Comparison of ENCODE assay signal across 22 cellular contexts in the genomic region with DNA sequence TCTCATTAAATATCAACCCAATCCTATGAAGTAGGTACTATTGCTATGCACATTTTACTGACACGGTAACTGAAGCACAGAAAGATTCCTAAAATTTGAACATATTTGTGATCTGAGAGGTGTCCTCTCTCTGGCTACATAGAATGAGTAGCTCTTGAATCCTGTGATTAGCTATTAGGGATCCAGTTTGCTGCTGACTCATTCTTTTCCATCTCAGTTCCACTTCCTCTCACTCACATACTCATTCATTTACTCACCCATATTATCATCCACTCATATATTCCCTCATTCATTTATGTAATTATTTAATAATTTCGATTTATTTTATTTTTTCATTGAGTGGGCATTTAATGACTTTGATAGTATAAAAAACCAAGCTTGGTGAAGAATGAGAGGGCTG. TPM values are rescaled to one million over a fixed set of nuclear protein-coding genes. Genes with fewer than 3 reads are reported as not detected.
A peak's percentile ranks its signal among the peaks of the same experiment; 100 is the strongest.
DNase-seq lines count a peak whose midpoint lies in the region; ATAC-seq, FAIRE-seq and TF ChIP-seq lines count a peak whose summit lies in the region.
"Had no signal": no experiment of that assay in that cellular context is flagged by ENCODE, and none has a peak within 500 bp of the region (broad histone marks: within the 10 kb centered on the region; RNA-seq: fewer than 3 reads in every experiment).

No MANE protein-coding gene starts in this region.

- H3K9me2 ChIP-seq in PC-3 (replicated peaks; ENCODE audit: low read length), result no peaks in the 10 kb centered on the region

- no peak for FAIRE-seq in endothelial cell of umbilical vein (lab: Jason Lieb, UNC)
- FAIRE-seq: GM18507, K562 had no signal

- H3K9me1 ChIP-seq in endothelial cell of umbilical vein (replicated peaks; ENCODE audit: control insufficient read depth, extremely low read depth, insufficient read depth, low read length), result no peaks in the 10 kb centered on the region

- H3K4me3 ChIP-seq in PC-3 (ENCODE audit: low read length), result no peak overlapping the region
- H3K4me3 ChIP-seq in endothelial cell of umbilical vein (replicated peaks in 1 of 3; ENCODE audit: insufficient read depth in 1 of 3, low read depth in 1 of 3, low read length in 3 of 3), result no peak overlapping the region
- H3K4me3 ChIP-seq: esophagus muscularis mucosa, K562, spleen, tibial artery had no signal

- CTCF ChIA-PET in PC-3 (lab: Charles Lee) (no interaction called here), endothelial cell of umbilical vein (lab: Charles Lee) (interaction anchor here (1.3 kb wide), 1 partner anchor 208 kb away, joined by 4 read pairs; no protein-coding TSS in a partner anchor)

- no peak overlapping the region for H3K9ac ChIP-seq in PC-3 (ENCODE audit: low read length)
- H3K9ac ChIP-seq in endothelial cell of umbilical vein (replicated peaks; ENCODE audit: extremely low read depth, insufficient read depth, low read length), result no peak overlapping the region

- H3K79me2 ChIP-seq in PC-3 (ENCODE audit: low read length) (no peaks in the 10 kb centered on the region), endothelial cell of umbilical vein (ENCODE audit: control insufficient read depth, insufficient read depth, low read length) (no peaks in the 10 kb centered on the region)

- H3F3A ChIP-seq in PC-3 (ENCODE audit: low read length, unreplicated experiment), result no peaks in the 10 kb centered on the region

- POLR2A ChIA-PET in PC-3 (lab: Charles Lee; ENCODE audit: unreplicated experiment) (interaction anchor here (0.6 to 0.7 kb wide), 3 partner anchors 20 to 126 kb away, joined by 3 to 5 read pairs (median 5); no protein-coding TSS in a partner anchor), endothelial cell of umbilical vein (lab: Charles Lee) (no interaction called here)

- no peak for TF ChIP-seq CTCF in PC-3 (conservative IDR thresholded peaks at IDR 0.05; ENCODE audit: low read depth, low read length)
- no peak for TF ChIP-seq CTCF in endothelial cell of umbilical vein (IDR thresholded peaks at IDR 0.05; ENCODE audit: extremely low read depth in 1 of 2, insufficient read depth in 1 of 2, low read depth in 1 of 2, low read length in 2 of 2)

- ATAC-seq in GM18511 (IDR thresholded peaks at IDR 0.05; ENCODE audit: unreplicated experiment), result peak; percentile 46
- ATAC-seq in PC-3, result peak; percentile 98
- ATAC-seq: activated CD4-positive, CD25-positive, alpha-beta regulatory T cell treated with anti-CD3 and anti-CD28 coated beads, Interleukin-2, amount 50 U/mL, for 24 hours; activated CD8-positive, alpha-beta memory T cell treated with anti-CD3 and anti-CD28 coated beads, Interleukin-2, amount 10 ng/mL, durations not matched to agents 7 days and 5 days; K562; left lobe of liver had no signal

- H2AFZ ChIP-seq in PC-3 (ENCODE audit: low read length) (0 out of 2 replicates have a peak overlapping the region, but pooled peaks have one; percentile 10), endothelial cell of umbilical vein (ENCODE audit: low read depth, low read length) (no peak overlapping the region)

- BruUV-seq in PC-3 (replicated peaks; lab: Mats Ljungman, UMichigan) (no TSS peak), endothelial cell of umbilical vein (replicated peaks; lab: Mats Ljungman, UMichigan) (no TSS peak)

- TF ChIP-seq POLR2A in endothelial cell of umbilical vein (IDR thresholded peaks at IDR 0.05; ENCODE audit: low read depth, low read length), result no peak

- DNase-seq in PC-3 (peak; percentile 75), endothelial cell of umbilical vein (ENCODE audit: low read depth, low spot score) (peak; percentile 54), non-pigmented ciliary epithelial cell (ENCODE audit: low read depth) (peak; percentile 59), Kasumi-1 (lab: John Stamatoyannopoulos, UW) (no peak), cardiac septum (ENCODE audit: low spot score) (no peak), NCI-H2081 (lab: John Stamatoyannopoulos, UW) (no peak)
- DNase-seq in activated T-cell treated with anti-CD3 and anti-CD28 coated beads, Interleukin-2, amount 50 U/mL, for 1 hour, result no peak
- DNase-seq: activated CD8-positive, alpha-beta memory T cell treated with anti-CD3 and anti-CD28 coated beads, Interleukin-2, amount 10 ng/mL, durations not matched to agents 7 days and 5 days; activated effector memory CD4-positive, alpha-beta T cell treated with anti-CD3 and anti-CD28 coated beads, Interleukin-2, amount 50 U/mL, for 16 hours; aorta; BE2C; NCI-H1105; spleen; tibial artery had no signal

- dilution Hi-C loops in endothelial cell of umbilical vein (cut with MboI; ENCODE audit: extremely low pct_ligation_motif_present, low sequenced_read_pairs), result no loop called here

- H3K9me3 ChIP-seq in PC-3 (ENCODE audit: low read length) (no peaks in the 10 kb centered on the region), endothelial cell of umbilical vein (replicated peaks; ENCODE audit: control insufficient read depth, insufficient read depth, low read length) (no peaks in the 10 kb centered on the region)
- H3K9me3 ChIP-seq: BE2C, esophagus muscularis mucosa, tibial artery had no signal

- H3K4me1 ChIP-seq in PC-3 (ENCODE audit: insufficient read depth, low read length) (peaks cover 12% of the 10 kb centered on the region), endothelial cell of umbilical vein (ENCODE audit: control insufficient read depth, extremely low read depth, insufficient read depth, low read length) (no peaks in the 10 kb centered on the region)
- H3K4me1 ChIP-seq: BE2C, esophagus muscularis mucosa, spleen, tibial artery had no signal

- intact Hi-C loops in PC-3 (cut with micrococcal nuclease) (no loop called here), endothelial cell of umbilical vein (cut with micrococcal nuclease) (no loop called here), cardiac septum (cut with DNase I) (no loop called here)

- H3K27me3 ChIP-seq in PC-3 (ENCODE audit: low read length) (no peaks in the 10 kb centered on the region), endothelial cell of umbilical vein (ENCODE audit: control insufficient read depth in 2 of 2, insufficient read depth in 2 of 2, low read length in 2 of 2) (no peaks in the 10 kb centered on the region)
- H3K27me3 ChIP-seq: BE2C, tibial artery had no signal

- H3K27ac ChIP-seq in PC-3 (ENCODE audit: low read length), result no peak overlapping the region
- H3K27ac ChIP-seq in endothelial cell of umbilical vein (ENCODE audit: insufficient read depth, low read depth, low read length), result no peak overlapping the region
- H3K27ac ChIP-seq: esophagus muscularis mucosa, spleen, tibial artery had no signal

- H4K20me1 ChIP-seq in PC-3 (ENCODE audit: low read length), result no peaks in the 10 kb centered on the region
- no peaks in the 10 kb centered on the region for H4K20me1 ChIP-seq in endothelial cell of umbilical vein (replicated peaks; ENCODE audit: control insufficient read depth, extremely low read depth, insufficient read depth, low read length)

- H3K4me2 ChIP-seq in PC-3 (ENCODE audit: low read length) (peak overlapping the region; percentile 17), endothelial cell of umbilical vein (ENCODE audit: insufficient read depth, low read length) (no peak overlapping the region)

- H3K36me3 ChIP-seq in PC-3 (ENCODE audit: low read depth, low read length) (no peaks in the 10 kb centered on the region), endothelial cell of umbilical vein (ENCODE audit: control insufficient read depth in 2 of 2, extremely low read depth in 1 of 2, insufficient read depth in 2 of 2, low read length in 2 of 2) (no peaks in the 10 kb centered on the region)
- H3K36me3 ChIP-seq: BE2C, esophagus muscularis mucosa, spleen, tibial artery had no signal

TF ChIP-seq in endothelial cell of umbilical vein, 7 proteins besides CTCF, POLR2A, EP300 and RAD21:
- TF ChIP-seq MYC (IDR thresholded peaks at IDR 0.05; ENCODE audit: low read depth, low read length), result no peak
- TF ChIP-seq POLR2AphosphoS5 (IDR thresholded peaks at IDR 0.05; ENCODE audit: insufficient read depth, low read depth, low read length), result no peak
- TF ChIP-seq JUN (IDR thresholded peaks at IDR 0.05; ENCODE audit: borderline replicate concordance, insufficient read depth, insufficient read length, low read depth), result peak; percentile 7
- TF ChIP-seq FOS (IDR thresholded peaks at IDR 0.05; ENCODE audit: borderline replicate concordance, insufficient read depth, low read length), result peak; percentile 84
- TF ChIP-seq EZH2 (IDR thresholded peaks at IDR 0.05; ENCODE audit: borderline replicate concordance, low read depth, low read length, severe bottlenecking), result no peak

RNA-seq across cellular contexts. Expression of a gene that starts 42.7 kb away (rescaled TPM):
- total RNA-seq in PC-3 (2014; rRNA removed) (not detected in 2 replicates), endothelial cell of umbilical vein (not detected in 2 replicates), cardiac septum (not detected)
- polyA plus RNA-seq in endothelial cell of umbilical vein, result not detected in 2 replicates
- not detected in 2 replicates for polyA plus RNA-seq in endothelial cell of umbilical vein (2011; cell fraction: cytosol; rRNA removed)
- not detected in 2 replicates for polyA plus RNA-seq in endothelial cell of umbilical vein (2011; cell fraction: nucleus; rRNA removed)
- polyA plus RNA-seq in endothelial cell of umbilical vein (2012), result not detected in 2 replicates
- polyA minus RNA-seq in endothelial cell of umbilical vein, result not detected in 2 replicates
- polyA minus RNA-seq in endothelial cell of umbilical vein (2011; cell fraction: cytosol; rRNA and poly(A)+ RNA removed), result not detected
- polyA minus RNA-seq in endothelial cell of umbilical vein (2011; cell fraction: nucleus; rRNA and poly(A)+ RNA removed), result not detected in 2 replicates
- total RNA-seq: activated CD8-positive, alpha-beta memory T cell treated with anti-CD3 and anti-CD28 coated beads, Interleukin-2, amount 10 ng/mL, durations not matched to agents 7 days and 5 days; aorta; esophagus muscularis mucosa; K562; left lobe of liver; myocyte; spleen; T-helper 2 cell treated with Interferon-gamma antibody and Interleukin-4, amounts not matched to agents 100 ng/mL and 5 ng/mL, for 36 hours had no signal
- polyA plus RNA-seq: aorta, K562, spleen had no signal

RNA-seq across cellular contexts. Expression of a gene that starts 48.1 kb away (rescaled TPM):
- total RNA-seq in PC-3 (2014; rRNA removed) (not detected in 2 replicates), endothelial cell of umbilical vein (not detected in 2 replicates), cardiac septum (not detected)
- not detected in 2 replicates for polyA plus RNA-seq in endothelial cell of umbilical vein
- not detected in 2 replicates for polyA plus RNA-seq in endothelial cell of umbilical vein (2011; cell fraction: cytosol; rRNA removed)
- polyA plus RNA-seq in endothelial cell of umbilical vein (2011; cell fraction: nucleus; rRNA removed), result not detected in 2 replicates
- polyA plus RNA-seq in endothelial cell of umbilical vein (2012), result not detected in 2 replicates
- polyA minus RNA-seq in endothelial cell of umbilical vein, result not detected in 2 replicates
- polyA minus RNA-seq in endothelial cell of umbilical vein (2011; cell fraction: cytosol; rRNA and poly(A)+ RNA removed), result not detected
- not detected in 2 replicates for polyA minus RNA-seq in endothelial cell of umbilical vein (2011; cell fraction: nucleus; rRNA and poly(A)+ RNA removed)
- total RNA-seq: activated CD8-positive, alpha-beta memory T cell treated with anti-CD3 and anti-CD28 coated beads, Interleukin-2, amount 10 ng/mL, durations not matched to agents 7 days and 5 days; aorta; esophagus muscularis mucosa; K562; left lobe of liver; myocyte; spleen; T-helper 2 cell treated with Interferon-gamma antibody and Interleukin-4, amounts not matched to agents 100 ng/mL and 5 ng/mL, for 36 hours had no signal
- polyA plus RNA-seq: aorta, K562, spleen had no signal

Comparison
In these comparisons a context has a peak if more than half of its experiments do, and no peak if none do; other contexts are left out.
1. DNase-seq: peak in PC-3 (single experiment), endothelial cell of umbilical vein (single experiment) and non-pigmented ciliary epithelial cell (single experiment); none in Kasumi-1 (0 of 2), cardiac septum (single experiment), NCI-H2081 (0 of 2) and activated T-cell treated with anti-CD3 and anti-CD28 coated beads, Interleukin-2, amount 50 U/mL, for 1 hour (single experiment).